9 cellular contexts compared by ENCODE assay signal in genomic region chr22:28186641-28187040, GRCh38.
"Had no signal": no experiment of that assay in that cellular context is flagged by ENCODE, and none has a peak within 500 bp of the region (broad histone marks: within the 10 kb centered on the region; RNA-seq: fewer than 3 reads in every experiment).

No MANE protein-coding gene starts in this region.

- H3K4me1 Mint-ChIP-seq: IgD-negative memory B cell had no signal

- H3K27me3 Mint-ChIP-seq: IgD-negative memory B cell had no signal

- H3K27ac Mint-ChIP-seq: IgD-negative memory B cell had no signal

- H3K4me3 Mint-ChIP-seq: IgD-negative memory B cell had no signal

- H3K9ac ChIP-seq: KMS-11 had no signal

- H3K36me3 Mint-ChIP-seq: IgD-negative memory B cell had no signal

- DNase-seq: IMR-90, KBM-7, KG1 had no signal

- H3K27ac ChIP-seq: HL-60, KMS-11 had no signal

- ATAC-seq: HepG2, K562 had no signal

- FAIRE-seq: HepG2, HTR-8/SVneo, K562 had no signal

- H3K4me2 ChIP-seq: KMS-11 had no signal

- H3K4me3 ChIP-seq: K562 had no signal
